ENCODE assay signal across 1 cellular context in genomic region chr12:124898200-124898950, GRCh38.
TF ChIP-seq lines count a peak whose summit lies in the region.

No MANE protein-coding gene starts in this region.

TF ChIP-seq in WTC11, 78 proteins besides CTCF, POLR2A, EP300 and RAD21 (continued from another document):
- no peak for TF ChIP-seq ZSCAN18 (CRISPR knock-in tag; IDR thresholded peaks at IDR 0.05)
- TF ChIP-seq RELA (CRISPR knock-in tag; IDR thresholded peaks at IDR 0.05; ENCODE audit: borderline replicate concordance): no peak
- no peak for TF ChIP-seq MYBL2 (CRISPR knock-in tag; IDR thresholded peaks at IDR 0.05)
- TF ChIP-seq NR2C2 (CRISPR knock-in tag; IDR thresholded peaks at IDR 0.05): no peak
- TF ChIP-seq E2F5 (CRISPR knock-in tag; IDR thresholded peaks at IDR 0.05): no peak
- TF ChIP-seq ZNF121 (CRISPR knock-in tag; IDR thresholded peaks at IDR 0.05): no peak
- no peak for TF ChIP-seq ARID4B (CRISPR knock-in tag; IDR thresholded peaks at IDR 0.05; ENCODE audit: borderline replicate concordance)
- no peak for TF ChIP-seq FOXP1 (CRISPR knock-in tag; IDR thresholded peaks at IDR 0.05; ENCODE audit: borderline replicate concordance)
- TF ChIP-seq NR3C1 (CRISPR knock-in tag; conservative IDR thresholded peaks at IDR 0.05; ENCODE audit: low read depth): no peak
- TF ChIP-seq CREM (CRISPR knock-in tag; IDR thresholded peaks at IDR 0.05): no peak
- no peak for TF ChIP-seq ZNF263 (CRISPR knock-in tag; IDR thresholded peaks at IDR 0.05; ENCODE audit: low read depth)
- TF ChIP-seq ZNF317 (CRISPR knock-in tag; IDR thresholded peaks at IDR 0.05; ENCODE audit: borderline replicate concordance, low read depth): no peak
